In the genomic region with DNA sequence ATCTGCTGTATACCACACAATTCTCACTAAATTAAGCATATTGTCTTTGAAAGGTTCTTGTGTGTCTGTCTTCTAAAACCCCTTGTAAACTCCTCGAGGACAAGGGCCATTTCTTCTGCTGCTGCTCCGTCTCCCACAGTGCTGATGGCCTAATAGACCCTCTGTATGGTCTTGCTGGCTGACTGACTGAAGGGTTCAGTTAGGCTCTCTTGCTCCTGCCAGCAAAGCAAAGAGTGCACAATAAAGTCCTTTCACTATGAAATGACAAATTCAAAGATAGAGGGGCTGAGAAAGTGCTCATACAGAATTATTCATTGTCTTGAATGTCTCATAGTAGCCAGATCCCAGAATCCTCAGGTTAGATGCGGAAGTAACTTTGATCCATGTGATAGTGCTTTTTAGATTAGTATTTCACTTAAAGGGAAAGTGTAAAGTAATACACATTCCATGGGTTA, we compare ENCODE assay signal across 1 cellular context.
TF ChIP-seq lines count a peak whose summit lies in the region.

No MANE protein-coding gene starts in this region.

TF ChIP-seq in GM12878, 131 proteins besides CTCF, POLR2A, EP300 and RAD21:
- TF ChIP-seq TCF3 (IDR thresholded peaks at IDR 0.05; ENCODE audit: borderline replicate concordance, insufficient read depth, low read depth, low read length) (no peak), MEF2A (IDR thresholded peaks at IDR 0.05; ENCODE audit: insufficient read depth, low read depth, low read length) (no peak), ZNF592 (IDR thresholded peaks at IDR 0.05) (0 out of 2 replicates have a peak, but pooled peaks have one; percentile 41), ZNF687 (IDR thresholded peaks at IDR 0.05) (peak; percentile 6; the same call in 1 of the 2 replicates), RBBP5 (conservative IDR thresholded peaks at IDR 0.05) (no peak)
- TF ChIP-seq, protein P1, sequence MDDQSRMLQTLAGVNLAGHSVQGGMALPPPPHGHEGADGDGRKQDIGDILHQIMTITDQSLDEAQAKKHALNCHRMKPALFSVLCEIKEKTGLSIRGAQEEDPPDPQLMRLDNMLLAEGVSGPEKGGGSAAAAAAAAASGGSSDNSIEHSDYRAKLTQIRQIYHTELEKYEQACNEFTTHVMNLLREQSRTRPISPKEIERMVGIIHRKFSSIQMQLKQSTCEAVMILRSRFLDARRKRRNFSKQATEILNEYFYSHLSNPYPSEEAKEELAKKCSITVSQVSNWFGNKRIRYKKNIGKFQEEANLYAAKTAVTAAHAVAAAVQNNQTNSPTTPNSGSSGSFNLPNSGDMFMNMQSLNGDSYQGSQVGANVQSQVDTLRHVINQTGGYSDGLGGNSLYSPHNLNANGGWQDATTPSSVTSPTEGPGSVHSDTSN (IDR thresholded peaks at IDR 0.05; ENCODE audit: insufficient replicate concordance, low read depth, low read length) = no peak
